In the genomic region with DNA sequence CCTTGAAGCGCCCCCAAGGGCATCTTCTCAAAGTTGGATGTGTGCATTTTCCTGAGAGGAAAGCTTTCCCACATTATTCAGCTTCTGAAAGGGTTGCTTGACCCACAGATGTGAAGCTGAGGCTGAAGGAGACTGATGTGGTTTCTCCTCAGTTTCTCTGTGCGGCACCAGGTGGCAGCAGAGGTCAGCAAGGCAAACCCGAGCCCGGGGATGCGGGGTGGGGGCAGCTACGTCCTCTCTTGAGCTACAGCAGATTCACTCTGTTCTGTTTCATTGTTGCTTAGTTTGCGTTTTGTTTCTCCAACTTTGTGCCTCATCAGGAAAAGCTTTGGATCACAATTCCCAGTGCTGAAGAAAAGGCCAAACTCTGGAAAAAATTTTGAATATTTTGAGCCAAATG, we compare ENCODE assay signal across 1 cellular context.
TF ChIP-seq lines count a peak whose summit lies in the region.

No MANE protein-coding gene starts in this region.

TF ChIP-seq in HepG2, 621 proteins besides CTCF, POLR2A, EP300 and RAD21:
- TF ChIP-seq, protein P1, sequence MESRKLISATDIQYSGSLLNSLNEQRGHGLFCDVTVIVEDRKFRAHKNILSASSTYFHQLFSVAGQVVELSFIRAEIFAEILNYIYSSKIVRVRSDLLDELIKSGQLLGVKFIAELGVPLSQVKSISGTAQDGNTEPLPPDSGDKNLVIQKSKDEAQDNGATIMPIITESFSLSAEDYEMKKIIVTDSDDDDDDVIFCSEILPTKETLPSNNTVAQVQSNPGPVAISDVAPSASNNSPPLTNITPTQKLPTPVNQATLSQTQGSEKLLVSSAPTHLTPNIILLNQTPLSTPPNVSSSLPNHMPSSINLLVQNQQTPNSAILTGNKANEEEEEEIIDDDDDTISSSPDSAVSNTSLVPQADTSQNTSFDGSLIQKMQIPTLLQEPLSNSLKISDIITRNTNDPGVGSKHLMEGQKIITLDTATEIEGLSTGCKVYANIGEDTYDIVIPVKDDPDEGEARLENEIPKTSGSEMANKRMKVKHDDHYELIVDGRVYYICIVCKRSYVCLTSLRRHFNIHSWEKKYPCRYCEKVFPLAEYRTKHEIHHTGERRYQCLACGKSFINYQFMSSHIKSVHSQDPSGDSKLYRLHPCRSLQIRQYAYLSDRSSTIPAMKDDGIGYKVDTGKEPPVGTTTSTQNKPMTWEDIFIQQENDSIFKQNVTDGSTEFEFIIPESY (CRISPR knock-in tag; IDR thresholded peaks at IDR 0.05) = peak; percentile 72
- TF ChIP-seq SMC3 (IDR thresholded peaks at IDR 0.05; ENCODE audit: low read length) (0 out of 2 replicates have a peak, but pooled peaks have one; percentile 4), STAG1 (CRISPR knock-in tag; IDR thresholded peaks at IDR 0.05) (peak; percentile 69), KDM2A (CRISPR knock-in tag; IDR thresholded peaks at IDR 0.05; ENCODE audit: borderline replicate concordance, low read depth) (peak; percentile 23; the same call in 1 of the 2 replicates)
- TF ChIP-seq, protein P2, sequence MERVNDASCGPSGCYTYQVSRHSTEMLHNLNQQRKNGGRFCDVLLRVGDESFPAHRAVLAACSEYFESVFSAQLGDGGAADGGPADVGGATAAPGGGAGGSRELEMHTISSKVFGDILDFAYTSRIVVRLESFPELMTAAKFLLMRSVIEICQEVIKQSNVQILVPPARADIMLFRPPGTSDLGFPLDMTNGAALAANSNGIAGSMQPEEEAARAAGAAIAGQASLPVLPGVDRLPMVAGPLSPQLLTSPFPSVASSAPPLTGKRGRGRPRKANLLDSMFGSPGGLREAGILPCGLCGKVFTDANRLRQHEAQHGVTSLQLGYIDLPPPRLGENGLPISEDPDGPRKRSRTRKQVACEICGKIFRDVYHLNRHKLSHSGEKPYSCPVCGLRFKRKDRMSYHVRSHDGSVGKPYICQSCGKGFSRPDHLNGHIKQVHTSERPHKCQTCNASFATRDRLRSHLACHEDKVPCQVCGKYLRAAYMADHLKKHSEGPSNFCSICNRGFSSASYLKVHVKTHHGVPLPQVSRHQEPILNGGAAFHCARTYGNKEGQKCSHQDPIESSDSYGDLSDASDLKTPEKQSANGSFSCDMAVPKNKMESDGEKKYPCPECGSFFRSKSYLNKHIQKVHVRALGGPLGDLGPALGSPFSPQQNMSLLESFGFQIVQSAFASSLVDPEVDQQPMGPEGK (CRISPR knock-in tag; IDR thresholded peaks at IDR 0.05) = peak; percentile 58
